8 cellular contexts compared by ENCODE assay signal in the genomic region with DNA sequence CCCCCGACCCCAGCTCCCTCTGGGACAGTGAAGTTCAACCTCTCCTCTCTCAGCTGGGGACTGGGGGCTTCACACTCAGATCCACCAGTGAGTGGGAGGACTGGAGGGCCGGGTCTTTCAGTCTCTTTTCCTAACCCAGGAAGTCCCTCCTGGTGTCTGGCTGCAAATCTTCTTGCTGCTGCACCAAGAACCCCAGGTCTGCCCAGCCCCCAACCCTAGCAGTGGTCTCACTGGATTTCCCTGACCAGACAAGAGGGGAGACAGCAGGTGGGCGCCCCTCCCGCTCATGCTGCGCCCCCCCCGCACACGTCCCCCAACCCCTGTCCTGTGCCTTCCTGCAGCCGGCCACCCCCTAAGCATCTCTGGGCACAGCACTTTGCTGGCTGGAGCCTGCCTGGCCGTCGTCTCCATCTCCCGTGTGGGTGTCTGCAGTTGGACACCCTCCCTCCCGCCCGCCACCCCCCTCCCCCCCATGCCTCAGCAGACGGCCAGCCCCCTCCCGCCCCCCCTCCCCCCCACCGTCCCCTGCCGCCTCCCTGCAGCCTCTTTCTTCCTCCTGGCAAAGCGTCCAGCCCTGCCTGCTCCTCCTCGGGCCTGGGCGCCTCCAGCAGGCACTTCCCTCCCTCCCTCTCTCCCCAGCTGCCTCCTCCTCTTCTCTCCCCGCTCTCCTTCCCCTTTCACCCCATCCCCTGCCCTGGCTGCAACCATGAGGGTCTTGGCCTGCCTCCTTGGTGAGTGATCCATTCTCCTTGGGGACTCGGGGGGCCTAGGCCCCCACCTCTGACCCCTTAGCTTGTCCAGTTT. TPM values are rescaled to one million over a fixed set of nuclear protein-coding genes. Genes with fewer than 3 reads are reported as not detected.
A peak's percentile ranks its signal among the peaks of the same experiment; 100 is the strongest.
DNase-seq lines count a peak whose midpoint lies in the region; ATAC-seq and TF ChIP-seq lines count a peak whose summit lies in the region.

A gene (plus strand): TSS at position 553 of the 804 bp plus-strand sequence. CDS start 154 bp downstream, at position 707.

- ATAC-seq in CD4-positive, CD25-positive, alpha-beta regulatory T cell (ENCODE audit: low read depth in 2 of 2) = no peak

- H3K9me3 Mint-ChIP-seq in CD4-positive, CD25-positive, alpha-beta regulatory T cell = no peaks in the 10 kb centered on the region
- H3K9me3 Mint-ChIP-seq in endodermal cell (no peaks in the 10 kb centered on the region), nephron progenitor cell (no peaks in the 10 kb centered on the region)

- H3K27me3 ChIP-seq in CD4-positive, CD25-positive, alpha-beta regulatory T cell (ENCODE audit: control insufficient read depth, insufficient read depth, low read length) = no peaks in the 10 kb centered on the region
- H3K27me3 ChIP-seq in endodermal cell (ENCODE audit: control insufficient read depth, insufficient read depth, low read length, poor library complexity, severe bottlenecking) = no peaks in the 10 kb centered on the region

- H3K27ac ChIP-seq in CD4-positive, CD25-positive, alpha-beta regulatory T cell (ENCODE audit: insufficient read depth, low read length, poor library complexity, severe bottlenecking) = no peak within 1 kb of the TSS
- H3K27ac ChIP-seq in endodermal cell (ENCODE audit: low read depth, low read length) = peak within 1 kb of the TSS; percentile 83

- TF ChIP-seq CTCF in endodermal cell (conservative IDR thresholded peaks at IDR 0.05) (no peak), nephron progenitor cell (IDR thresholded peaks at IDR 0.05) (no peak)

- no peaks in the 10 kb centered on the region for H3K27me3 Mint-ChIP-seq in CD4-positive, CD25-positive, alpha-beta regulatory T cell
- peaks cover 5% of the 10 kb centered on the region for H3K27me3 Mint-ChIP-seq in endodermal cell (ENCODE audit: insufficient read depth)
- peaks cover 7% of the 10 kb centered on the region for H3K27me3 Mint-ChIP-seq in nephron progenitor cell (ENCODE audit: low read depth, poor library complexity)

- H3K36me3 ChIP-seq in CD4-positive, CD25-positive, alpha-beta regulatory T cell (ENCODE audit: control insufficient read depth, insufficient read depth, low read length) = no peaks in the 10 kb centered on the region
- H3K36me3 ChIP-seq in endodermal cell (ENCODE audit: control insufficient read depth, insufficient read depth, low read length) = no peaks in the 10 kb centered on the region

- no peak for DNase-seq in CD4-positive, CD25-positive, alpha-beta regulatory T cell
- DNase-seq in NCI-H226 (peak; percentile 72), endodermal cell (peak; percentile 69), nephron progenitor cell (no peak), NCI-H2081 treated with DMSO at 0.1 percent for 48 hours (lab: John Stamatoyannopoulos, UW) (no peak), SW 1271 (lab: John Stamatoyannopoulos, UW) (no peak)
- DNase-seq in stimulated activated CD4-positive, alpha-beta T cell treated with anti-CD3 and anti-CD28 coated beads, Interleukin-12 subunit alpha, Interleukin-12 subunit beta, amount 100 ng/mL, for 4 hours = no peak
- no peak for DNase-seq in activated CD4-positive, alpha-beta T cell treated with anti-CD3 and anti-CD28 coated beads, Interleukin-2, amount 50 U/mL, for 1 hour

- 27 to 28% methylated on average over 5 to 15 of the region's 22 CpGs for WGBS in endodermal cell (ENCODE audit: insufficient coverage in 1 of 2, insufficient read length in 1 of 2), 2 experiments

- H3K4me3 Mint-ChIP-seq in CD4-positive, CD25-positive, alpha-beta regulatory T cell = peak within 1 kb of the TSS in 3 of 4 donors; percentile 39 to 93 (median 56)
- H3K4me3 Mint-ChIP-seq in endodermal cell (peak within 1 kb of the TSS; percentile 33), nephron progenitor cell (peak within 1 kb of the TSS; percentile 72)

- peak within 1 kb of the TSS in 2 of 3 donors; percentile 31 to 87 for H3K27ac Mint-ChIP-seq in CD4-positive, CD25-positive, alpha-beta regulatory T cell
- H3K27ac Mint-ChIP-seq in endodermal cell = peak within 1 kb of the TSS; percentile 21
- peak within 1 kb of the TSS; percentile 98 for H3K27ac Mint-ChIP-seq in nephron progenitor cell

- H3K9ac ChIP-seq in endodermal cell (ENCODE audit: extremely low read depth, low read length, poor library complexity, severe bottlenecking) = no peak within 1 kb of the TSS

- H3K4me1 ChIP-seq in CD4-positive, CD25-positive, alpha-beta regulatory T cell (ENCODE audit: control insufficient read depth, insufficient read depth, low read length, poor library complexity, severe bottlenecking) = peaks cover 21% of the 10 kb centered on the region
- peaks cover 17% of the 10 kb centered on the region for H3K4me1 ChIP-seq in endodermal cell (ENCODE audit: control insufficient read depth, insufficient read depth, low read length)

- H3K9me3 ChIP-seq in CD4-positive, CD25-positive, alpha-beta regulatory T cell (ENCODE audit: control insufficient read depth in 2 of 2, low read length in 2 of 2) = no peaks in the 10 kb centered on the region
- H3K9me3 ChIP-seq in endodermal cell (ENCODE audit: control insufficient read depth, low read length) = no peaks in the 10 kb centered on the region

- H3K4me3 ChIP-seq in CD4-positive, CD25-positive, alpha-beta regulatory T cell (ENCODE audit: low read depth, low read length) = no peak within 1 kb of the TSS
- H3K4me3 ChIP-seq in endodermal cell (ENCODE audit: low read length) = no peak within 1 kb of the TSS

- peaks cover 0 to 8% (median 3%) of the 10 kb centered on the region in 4 donors for H3K4me1 Mint-ChIP-seq in CD4-positive, CD25-positive, alpha-beta regulatory T cell
- H3K4me1 Mint-ChIP-seq in endodermal cell (peaks cover 15% of the 10 kb centered on the region), nephron progenitor cell (peaks cover 42% of the 10 kb centered on the region)

- no peaks in the 10 kb centered on the region for H3K36me3 Mint-ChIP-seq in CD4-positive, CD25-positive, alpha-beta regulatory T cell
- H3K36me3 Mint-ChIP-seq in endodermal cell (ENCODE audit: low read depth) (no peaks in the 10 kb centered on the region), nephron progenitor cell (ENCODE audit: low read depth) (no peaks in the 10 kb centered on the region)

RNA-seq across cellular contexts. Expression of the gene that starts here (rescaled TPM):
- total RNA-seq in CD4-positive, CD25-positive, alpha-beta regulatory T cell = 0.27 TPM
- not detected for polyA plus RNA-seq in CD4-positive, CD25-positive, alpha-beta regulatory T cell
- total RNA-seq in endodermal cell = 1 to 10 TPM; 1.4 to 2.4 TPM
- 8.0 TPM for polyA plus RNA-seq in endodermal cell (2013, experiment 1 of 2)
- 7.4 TPM for polyA plus RNA-seq in endodermal cell (2013, experiment 2 of 2)

Comparison
In these comparisons a context has a peak if more than half of its experiments do, and no peak if none do; other contexts are left out.
1. DNase-seq: peak in NCI-H226 (single experiment) and endodermal cell (single experiment); none in CD4-positive, CD25-positive, alpha-beta regulatory T cell (0 of 3), nephron progenitor cell (single experiment), stimulated activated CD4-positive, alpha-beta T cell treated with anti-CD3 and anti-CD28 coated beads, Interleukin-12 subunit alpha, Interleukin-12 subunit beta, amount 100 ng/mL, for 4 hours (single experiment), NCI-H2081 treated with DMSO at 0.1 percent for 48 hours (single experiment), SW 1271 (0 of 2) and activated CD4-positive, alpha-beta T cell treated with anti-CD3 and anti-CD28 coated beads, Interleukin-2, amount 50 U/mL, for 1 hour (single experiment).
2. H3K27ac Mint-ChIP-seq: peak in every context shown above with its lines; median percentile 98 in nephron progenitor cell; 59 in CD4-positive, CD25-positive, alpha-beta regulatory T cell; 21 in endodermal cell.
3. Peak in every context shown above with its lines, with median percentiles within 50 percentile points of each other: H3K4me3 Mint-ChIP-seq.